In genomic region chr20:5788385-5788895, GRCh38 we compare ENCODE assay signal across 9 cellular contexts. TPM values are rescaled to one million over a fixed set of nuclear protein-coding genes. Genes with fewer than 3 reads are reported as not detected.
DNase-seq lines count a peak whose midpoint lies in the region; ATAC-seq and TF ChIP-seq lines count a peak whose summit lies in the region.
"Had no signal": no experiment of that assay in that cellular context is flagged by ENCODE, and none has a peak within 500 bp of the region (broad histone marks: within the 10 kb centered on the region; RNA-seq: fewer than 3 reads in every experiment).

No MANE protein-coding gene starts in this region.

- H3K36me3 ChIP-seq in heart right ventricle = peaks cover 0 to 8% (median 0%) of the 10 kb centered on the region in 9 donors

- intact Hi-C loops in heart right ventricle (cut with DNase I) = loop anchor here in 9 of 10 donors (1.0 to 10.0 kb wide), 8 partner anchors 181 to 286 kb away; no protein-coding TSS in a partner anchor

- no peaks in the 10 kb centered on the region for H3K9me3 Mint-ChIP-seq in activated naive CD8-positive, alpha-beta T cell treated with anti-CD3 and anti-CD28 coated beads, Interleukin-2, amount 50 U/mL, for 24 hours
- H3K9me3 Mint-ChIP-seq: stimulated activated naive CD8-positive, alpha-beta T cell treated with anti-CD3 and anti-CD28 coated beads, Interleukin-15, Interleukin-2, amounts not matched to agents 100 ng/mL and 50 ng/mL, for 24 hours had no signal

- peaks cover 0 to 26% (median 14%) of the 10 kb centered on the region in 9 donors for H3K4me1 ChIP-seq in heart right ventricle

- H3K9me3 ChIP-seq in heart right ventricle = no peaks in the 10 kb centered on the region

- DNase-seq in GM10266 (ENCODE audit: extremely low spot score) = peak; percentile 73
- DNase-seq in NCI-H146 treated with DMSO at 0.1 percent for 48 hours (lab: John Stamatoyannopoulos, UW; ENCODE audit: unreplicated experiment) = peak; percentile 82
- DNase-seq in SW 1271 (lab: John Stamatoyannopoulos, UW) = peak; percentile 74 to 87
- DNase-seq in activated naive CD8-positive, alpha-beta T cell treated with anti-CD3 and anti-CD28 coated beads, Interleukin-2, amount 50 U/mL, for 24 hours = peak; percentile 66
- DNase-seq in heart right ventricle = peak; percentile 35 to 86
- peak; percentile 83 for DNase-seq in putamen (ENCODE audit: low spot score)

- no peak overlapping the region for H3K27ac Mint-ChIP-seq in activated naive CD8-positive, alpha-beta T cell treated with anti-CD3 and anti-CD28 coated beads, Interleukin-2, amount 50 U/mL, for 24 hours
- H3K27ac Mint-ChIP-seq: stimulated activated naive CD8-positive, alpha-beta T cell treated with anti-CD3 and anti-CD28 coated beads, Interleukin-15, Interleukin-2, amounts not matched to agents 100 ng/mL and 50 ng/mL, for 24 hours had no signal

- TF ChIP-seq CTCF in GM10266 (IDR thresholded peaks at IDR 0.05; ENCODE audit: control insufficient read depth, insufficient read depth, low read depth, missing control alignments) = peak; percentile 74
- TF ChIP-seq CTCF in heart right ventricle (IDR thresholded peaks at IDR 0.05) = peak; percentile 84 to 95 (median 92)

- H3K4me1 Mint-ChIP-seq in activated naive CD8-positive, alpha-beta T cell treated with anti-CD3 and anti-CD28 coated beads, Interleukin-2, amount 50 U/mL, for 24 hours = peaks cover 4% of the 10 kb centered on the region

- H3K4me3 ChIP-seq in heart right ventricle = no peak overlapping the region

- H3K27ac ChIP-seq in heart right ventricle = no peak overlapping the region

- H3K27me3 Mint-ChIP-seq in activated naive CD8-positive, alpha-beta T cell treated with anti-CD3 and anti-CD28 coated beads, Interleukin-2, amount 50 U/mL, for 24 hours = no peaks in the 10 kb centered on the region
- H3K27me3 Mint-ChIP-seq: stimulated activated naive CD8-positive, alpha-beta T cell treated with anti-CD3 and anti-CD28 coated beads, Interleukin-15, Interleukin-2, amounts not matched to agents 100 ng/mL and 50 ng/mL, for 24 hours had no signal

- no peaks in the 10 kb centered on the region for H3K27me3 ChIP-seq in heart right ventricle

- peak; percentile 81 for ATAC-seq in HG02852 (IDR thresholded peaks at IDR 0.05; ENCODE audit: unreplicated experiment)
- peak; percentile 95 for ATAC-seq in activated naive CD8-positive, alpha-beta T cell treated with anti-CD3 and anti-CD28 coated beads, Interleukin-2, amount 50 U/mL, for 24 hours
- ATAC-seq in heart right ventricle = peak; percentile 86 to 98 (median 92)
- ATAC-seq in HG03457 (IDR thresholded peaks at IDR 0.05; ENCODE audit: unreplicated experiment) = no peak

- H3K4me3 Mint-ChIP-seq in activated naive CD8-positive, alpha-beta T cell treated with anti-CD3 and anti-CD28 coated beads, Interleukin-2, amount 50 U/mL, for 24 hours = no peak overlapping the region
- H3K4me3 Mint-ChIP-seq: stimulated activated naive CD8-positive, alpha-beta T cell treated with anti-CD3 and anti-CD28 coated beads, Interleukin-15, Interleukin-2, amounts not matched to agents 100 ng/mL and 50 ng/mL, for 24 hours had no signal

- peaks cover 4% of the 10 kb centered on the region for H3K36me3 Mint-ChIP-seq in activated naive CD8-positive, alpha-beta T cell treated with anti-CD3 and anti-CD28 coated beads, Interleukin-2, amount 50 U/mL, for 24 hours (ENCODE audit: low read depth)

- 1 to 2% methylated on average over 3 of the region's 3 CpGs for WGBS in heart right ventricle, 2 donors

RNA-seq across cellular contexts. Expression of gene SHLD1, which starts 38.2 kb away (rescaled TPM):
- total RNA-seq in heart right ventricle = 1 to 10 TPM; 3.2 to 8.5 (median 4.8) TPM
- polyA plus RNA-seq in heart right ventricle = 1 to 10 TPM; 4.0 to 6.9 TPM
